In genomic region chr22:40036591-40037225, GRCh38 we compare ENCODE assay signal across 8 cellular contexts. TPM values are rescaled to one million over a fixed set of nuclear protein-coding genes. Genes with fewer than 3 reads are reported as not detected.
DNase-seq lines count a peak whose midpoint lies in the region; ATAC-seq, FAIRE-seq and TF ChIP-seq lines count a peak whose summit lies in the region.

No MANE protein-coding gene starts in this region.

- POLR2A ChIA-PET in AG04450 (lab: Yijun Ruan, JAX): no interaction called here

- peak; percentile 61 for FAIRE-seq in GM19239 (lab: Jason Lieb, UNC)

- no peak overlapping the region for H3K4me3 Mint-ChIP-seq in stimulated activated effector memory CD8-positive, alpha-beta T cell treated with anti-CD3 and anti-CD28 coated beads, Interleukin-12 subunit alpha, Interleukin-12 subunit beta, amount 100 ng/mL, for 72 hours

- DNase-seq in AG04450 (ENCODE audit: low read depth, low spot score) (peak; percentile 58), GM19239 (ENCODE audit: insufficient read length, low spot score) (peak; percentile 65), NCI-H446 treated with DMSO at 0.1 percent for 48 hours (lab: John Stamatoyannopoulos, UW) (peak; percentile 24), dermis microvascular lymphatic vessel endothelial cell (ENCODE audit: low read depth in 2 of 2) (peak; percentile 51 to 82), lung (ENCODE audit: low spot score) (peak; percentile 43)
- peak; percentile 37 to 42 for DNase-seq in activated CD4-positive, alpha-beta T cell treated with anti-CD3 and anti-CD28 coated beads for 4 hours
- peak; percentile 23 to 72 for DNase-seq in stimulated activated effector memory CD8-positive, alpha-beta T cell treated with anti-CD3 and anti-CD28 coated beads, Interleukin-12 subunit alpha, Interleukin-12 subunit beta, amount 100 ng/mL, for 72 hours (ENCODE audit: low spot score in 2 of 2)

- H3K4me3 ChIP-seq in AG04450 (ENCODE audit: low read depth, low read length): no peak overlapping the region
- no peak overlapping the region for H3K4me3 ChIP-seq in lung

- H3K27ac Mint-ChIP-seq in stimulated activated effector memory CD8-positive, alpha-beta T cell treated with anti-CD3 and anti-CD28 coated beads, Interleukin-12 subunit alpha, Interleukin-12 subunit beta, amount 100 ng/mL, for 72 hours: no peak overlapping the region

- H3K9me3 ChIP-seq in AG04450 (ENCODE audit: control insufficient read depth, insufficient read depth, low read length) (no peaks in the 10 kb centered on the region), lung (ENCODE audit: control insufficient read depth in 2 of 2, insufficient read depth in 1 of 2, low read length in 1 of 2) (no peaks in the 10 kb centered on the region)

- H3K36me3 Mint-ChIP-seq in stimulated activated effector memory CD8-positive, alpha-beta T cell treated with anti-CD3 and anti-CD28 coated beads, Interleukin-12 subunit alpha, Interleukin-12 subunit beta, amount 100 ng/mL, for 72 hours: no peaks in the 10 kb centered on the region

- peaks cover 0 to 1% of the 10 kb centered on the region in 2 donors for H3K4me1 ChIP-seq in lung (ENCODE audit: control insufficient read depth in 2 of 2, insufficient read depth in 2 of 2, low read length in 2 of 2)

- H3K27me3 ChIP-seq in AG04450 (ENCODE audit: control insufficient read depth, insufficient read depth, low read length): peaks cover 69% of the 10 kb centered on the region
- H3K27me3 ChIP-seq in lung (ENCODE audit: control insufficient read depth, insufficient read depth): no peaks in the 10 kb centered on the region

- H3K27ac ChIP-seq in AG04450 (ENCODE audit: low read depth, low read length): no peak overlapping the region
- H3K27ac ChIP-seq in lung (ENCODE audit: low read depth in 1 of 2, low read length in 1 of 2): no peak overlapping the region

- TF ChIP-seq CTCF in AG04450 (IDR thresholded peaks at IDR 0.05; ENCODE audit: low read depth, low read length): peak; percentile 88
- peak; percentile 45 for TF ChIP-seq CTCF in lung (IDR thresholded peaks at IDR 0.05; ENCODE audit: control extremely low read depth, extremely low read depth)

- no peaks in the 10 kb centered on the region for H3K36me3 ChIP-seq in lung (ENCODE audit: control insufficient read depth in 2 of 2, insufficient read depth in 2 of 2, low read length in 2 of 2)

- WGBS in lung, 2 donors: 29 to 37% methylated on average over 13 of the region's 13 CpGs

- ATAC-seq in lung (ENCODE audit: insufficient read depth, low FRiP score) (peak; percentile 62), GM18502 (IDR thresholded peaks at IDR 0.05; ENCODE audit: poor library complexity, unreplicated experiment) (no peak)
- peak; percentile 68 for ATAC-seq in stimulated activated effector memory CD8-positive, alpha-beta T cell treated with anti-CD3 and anti-CD28 coated beads, Interleukin-12 subunit alpha, Interleukin-12 subunit beta, amount 100 ng/mL, for 72 hours

- CTCF ChIA-PET in AG04450 (lab: Charles Lee): interaction anchor here (0.5 to 6.2 kb wide), 8 partner anchors 12 to 508 kb away, joined by 3 to 57 read pairs (median 4); no protein-coding TSS in a partner anchor

- H3K9me3 Mint-ChIP-seq in stimulated activated effector memory CD8-positive, alpha-beta T cell treated with anti-CD3 and anti-CD28 coated beads, Interleukin-12 subunit alpha, Interleukin-12 subunit beta, amount 100 ng/mL, for 72 hours: no peaks in the 10 kb centered on the region

- H3K4me1 Mint-ChIP-seq in stimulated activated effector memory CD8-positive, alpha-beta T cell treated with anti-CD3 and anti-CD28 coated beads, Interleukin-12 subunit alpha, Interleukin-12 subunit beta, amount 100 ng/mL, for 72 hours: no peaks in the 10 kb centered on the region

RNA-seq across cellular contexts. Expression of gene FAM83F, which starts 42.0 kb away (rescaled TPM):
- polyA plus RNA-seq in AG04450 (2011; rRNA removed): 0.01 TPM in 1 of 2 replicates, not detected in the other
- 0.04 TPM in 1 of 2 replicates, not detected in the other for polyA minus RNA-seq in AG04450 (2011; rRNA and poly(A)+ RNA removed)
- not detected in 2 replicates for total RNA-seq in dermis microvascular lymphatic vessel endothelial cell
- total RNA-seq in lung: 1 to 10 TPM; 1.0 to 3.0 TPM
- under 1 TPM; 0.53 to 0.85 TPM for polyA plus RNA-seq in lung
